ENCODE assay signal across 31 cellular contexts in genomic region chr14:22726012-22726411, GRCh38.
"Had no signal": no experiment of that assay in that cellular context is flagged by ENCODE, and none has a peak within 500 bp of the region (broad histone marks: within the 10 kb centered on the region; RNA-seq: fewer than 3 reads in every experiment).

No MANE protein-coding gene starts in this region.

- H3K36me3 ChIP-seq: brain microvascular endothelial cell, MG63, SJCRH30, WERI-Rb-1 had no signal

- ATAC-seq: activated CD8-positive, alpha-beta memory T cell treated with anti-CD3 and anti-CD28 coated beads, Interleukin-2, amount 10 ng/mL, durations not matched to agents 7 days and 5 days; activated naive CD8-positive, alpha-beta T cell treated with anti-CD3 and anti-CD28 coated beads, Interleukin-2, amount 50 U/mL, for 24 hours; Panc1 had no signal

- H3K4me1 ChIP-seq: SJCRH30 had no signal

- H3K4me3 ChIP-seq: MG63, SJCRH30, SK-N-MC had no signal

- H3K27me3 ChIP-seq: brain microvascular endothelial cell, MG63, SJCRH30 had no signal

- H3K9me3 ChIP-seq: MG63, SJCRH30 had no signal

- H3K27ac ChIP-seq: brain microvascular endothelial cell, SJCRH30, SK-N-MC, WERI-Rb-1 had no signal

- DNase-seq: activated CD4-positive, alpha-beta memory T cell treated with anti-CD3 and anti-CD28 coated beads, Interleukin-2, amount 10 ng/mL, durations not matched to agents 7 days and 5 days; activated CD4-positive, alpha-beta T cell treated with anti-CD3 and anti-CD28 coated beads for 1 hour; activated CD4-positive, alpha-beta T cell treated with anti-CD3 and anti-CD28 coated beads for 48 hours; activated CD4-positive, CD25-positive, alpha-beta regulatory T cell; activated CD8-positive, alpha-beta memory T cell treated with anti-CD3 and anti-CD28 coated beads for 24 hours; activated CD8-positive, alpha-beta memory T cell treated with anti-CD3 and anti-CD28 coated beads, Interleukin-2, amount 10 ng/mL, durations not matched to agents 7 days and 5 days; activated CD8-positive, alpha-beta memory T cell treated with anti-CD3 and anti-CD28 coated beads, Interleukin-2, amount 50 U/mL, for 48 hours; activated effector memory CD4-positive, alpha-beta T cell treated with Interleukin-2 at 50 U/mL for 16 hours; activated naive CD4-positive, alpha-beta T cell treated with anti-CD3 and anti-CD28 coated beads, Interleukin-2, amount 10 ng/mL, durations not matched to agents 7 days and 5 days; activated naive CD8-positive, alpha-beta T cell treated with anti-CD3 and anti-CD28 coated beads, Interleukin-2, amount 50 U/mL, for 24 hours; activated T-cell treated with anti-CD3 and anti-CD28 coated beads, Interleukin-2, amount 50 U/mL, for 48 hours; anterior cingulate cortex; brain microvascular endothelial cell; central memory CD4-positive, alpha-beta T cell; Kasumi-1; MG63; NCI-H1048; NCI-H1105 treated with DMSO at 0.1 percent for 48 hours; NCI-H1436; NCI-H1694; NCI-H1930; NCI-H2081 treated with DMSO at 0.1 percent for 48 hours; NCI-H345; NCI-H526 treated with DMSO at 0.1 percent for 48 hours; NCI-H774; SHP77; SJCRH30; T1000 had no signal
